In the genomic region with DNA sequence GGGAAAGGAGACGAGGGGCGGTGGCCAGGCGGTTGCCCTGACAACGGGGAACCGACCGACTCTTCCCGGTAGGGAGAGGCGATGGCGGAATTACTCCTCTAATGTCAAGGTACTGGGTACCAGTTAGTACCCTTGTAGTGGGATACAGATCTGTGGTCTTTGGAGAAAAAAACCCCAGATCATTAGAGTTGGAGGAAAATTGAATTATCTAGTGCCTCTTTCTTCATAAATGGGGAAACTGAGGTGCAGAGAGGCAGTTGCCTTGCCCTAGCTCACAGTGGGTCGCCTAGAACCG, we compare ENCODE assay signal across 8 cellular contexts. TPM values are rescaled to one million over a fixed set of nuclear protein-coding genes. Genes with fewer than 3 reads are reported as not detected.
DNase-seq lines count a peak whose midpoint lies in the region; ATAC-seq and TF ChIP-seq lines count a peak whose summit lies in the region.

No MANE protein-coding gene starts in this region.

- no peaks in the 10 kb centered on the region for H3K27me3 Mint-ChIP-seq in activated naive CD8-positive, alpha-beta T cell treated with anti-CD3 and anti-CD28 coated beads, Interleukin-2, amount 10 ng/mL, durations not matched to agents 7 days and 5 days

- peak overlapping the region; percentile 98 for H3K27ac ChIP-seq in HL-60 (replicated peaks)

- peak overlapping the region; percentile 99 for H3K27ac Mint-ChIP-seq in activated naive CD8-positive, alpha-beta T cell treated with anti-CD3 and anti-CD28 coated beads, Interleukin-2, amount 10 ng/mL, durations not matched to agents 7 days and 5 days
- peak overlapping the region; percentile 100 for H3K27ac Mint-ChIP-seq in stimulated activated effector memory CD8-positive, alpha-beta T cell treated with anti-CD3 and anti-CD28 coated beads, Interleukin-12 subunit alpha, Interleukin-12 subunit beta, amount 100 ng/mL, for 72 hours

- no peak for ATAC-seq in activated naive CD8-positive, alpha-beta T cell treated with anti-CD3 and anti-CD28 coated beads, Interleukin-2, amount 10 ng/mL, durations not matched to agents 7 days and 5 days (ENCODE audit: low read depth)
- no peak for ATAC-seq in stimulated activated effector memory CD8-positive, alpha-beta T cell treated with anti-CD3 and anti-CD28 coated beads, Interleukin-12 subunit alpha, Interleukin-12 subunit beta, amount 100 ng/mL, for 72 hours

- H3K9me3 Mint-ChIP-seq in activated naive CD8-positive, alpha-beta T cell treated with anti-CD3 and anti-CD28 coated beads, Interleukin-2, amount 10 ng/mL, durations not matched to agents 7 days and 5 days = no peaks in the 10 kb centered on the region
- no peaks in the 10 kb centered on the region for H3K9me3 Mint-ChIP-seq in stimulated activated effector memory CD8-positive, alpha-beta T cell treated with anti-CD3 and anti-CD28 coated beads, Interleukin-12 subunit alpha, Interleukin-12 subunit beta, amount 100 ng/mL, for 72 hours

- H3K4me3 ChIP-seq in HL-60 (replicated peaks; ENCODE audit: insufficient read depth, low read length) (peak overlapping the region; percentile 85), iPS-11a (ENCODE audit: low read depth, low read length) (peak overlapping the region; percentile 98)

- POLR2A ChIA-PET in activated naive CD8-positive, alpha-beta T cell treated with anti-CD3 and anti-CD28 coated beads, Interleukin-2, amount 10 ng/mL, durations not matched to agents 7 days and 5 days (lab: Charles Lee) = interaction anchor here (0.6 to 1.8 kb wide), 13 partner anchors 8 to 427 kb away, joined by 3 to 8 read pairs (median 4); a partner anchor contains a TSS

- peaks cover 24% of the 10 kb centered on the region for H3K4me1 Mint-ChIP-seq in activated naive CD8-positive, alpha-beta T cell treated with anti-CD3 and anti-CD28 coated beads, Interleukin-2, amount 10 ng/mL, durations not matched to agents 7 days and 5 days
- H3K4me1 Mint-ChIP-seq in stimulated activated effector memory CD8-positive, alpha-beta T cell treated with anti-CD3 and anti-CD28 coated beads, Interleukin-12 subunit alpha, Interleukin-12 subunit beta, amount 100 ng/mL, for 72 hours = peaks cover 27% of the 10 kb centered on the region

- H3K4me3 Mint-ChIP-seq in activated naive CD8-positive, alpha-beta T cell treated with anti-CD3 and anti-CD28 coated beads, Interleukin-2, amount 10 ng/mL, durations not matched to agents 7 days and 5 days = peak overlapping the region; percentile 92
- H3K4me3 Mint-ChIP-seq in stimulated activated effector memory CD8-positive, alpha-beta T cell treated with anti-CD3 and anti-CD28 coated beads, Interleukin-12 subunit alpha, Interleukin-12 subunit beta, amount 100 ng/mL, for 72 hours = peak overlapping the region; percentile 99

- no peak for TF ChIP-seq CTCF in HL-60 (IDR thresholded peaks at IDR 0.05; ENCODE audit: insufficient read depth, low read length)

- no peaks in the 10 kb centered on the region for H3K27me3 ChIP-seq in HL-60 (ENCODE audit: insufficient read depth, poor library complexity, severe bottlenecking)

- DNase-seq in HL-60 (ENCODE audit: low read depth in 1 of 2, low spot score in 1 of 2) (no peak), OCI-M2 (lab: John Stamatoyannopoulos, UW; ENCODE audit: unreplicated experiment) (no peak), NCI-H2196 (lab: John Stamatoyannopoulos, UW; ENCODE audit: unreplicated experiment) (no peak), LoVo (ENCODE audit: low spot score) (no peak)
- no peak for DNase-seq in activated naive CD8-positive, alpha-beta T cell treated with anti-CD3 and anti-CD28 coated beads, Interleukin-2, amount 10 ng/mL, durations not matched to agents 7 days and 5 days
- DNase-seq in stimulated activated effector memory CD8-positive, alpha-beta T cell treated with anti-CD3 and anti-CD28 coated beads, Interleukin-12 subunit alpha, Interleukin-12 subunit beta, amount 100 ng/mL, for 72 hours (ENCODE audit: low spot score in 2 of 2) = no peak
- no peak for DNase-seq in activated effector memory CD4-positive, alpha-beta T cell treated with Interleukin-2 at 50 U/mL for 16 hours

- peaks cover 3% of the 10 kb centered on the region for H3K36me3 Mint-ChIP-seq in activated naive CD8-positive, alpha-beta T cell treated with anti-CD3 and anti-CD28 coated beads, Interleukin-2, amount 10 ng/mL, durations not matched to agents 7 days and 5 days
- H3K36me3 Mint-ChIP-seq in stimulated activated effector memory CD8-positive, alpha-beta T cell treated with anti-CD3 and anti-CD28 coated beads, Interleukin-12 subunit alpha, Interleukin-12 subunit beta, amount 100 ng/mL, for 72 hours = peaks cover 16% of the 10 kb centered on the region

RNA-seq across cellular contexts. Expression of a gene that starts 0.5 kb away (rescaled TPM):
- total RNA-seq in activated naive CD8-positive, alpha-beta T cell treated with anti-CD3 and anti-CD28 coated beads, Interleukin-2, amount 10 ng/mL, durations not matched to agents 7 days and 5 days = 10 to 100 TPM; 47.2 TPM

RNA-seq across cellular contexts. Expression of a gene that starts 27.7 kb away (rescaled TPM):
- total RNA-seq in activated naive CD8-positive, alpha-beta T cell treated with anti-CD3 and anti-CD28 coated beads, Interleukin-2, amount 10 ng/mL, durations not matched to agents 7 days and 5 days = not detected

RNA-seq across cellular contexts. Expression of a gene that starts 58.6 kb away (rescaled TPM):
- total RNA-seq in activated naive CD8-positive, alpha-beta T cell treated with anti-CD3 and anti-CD28 coated beads, Interleukin-2, amount 10 ng/mL, durations not matched to agents 7 days and 5 days = under 1 TPM in 1 of 2 experiments, not detected in 1; 0.14 TPM
